In genomic region chr19:14149509-14149994, GRCh38 we compare ENCODE assay signal across 8 cellular contexts.
DNase-seq lines count a peak whose midpoint lies in the region; ATAC-seq lines count a peak whose summit lies in the region.

No MANE protein-coding gene starts in this region.

- DNase-seq in T-helper 1 cell (peak in 4 of 5 donors; percentile 35 to 80 (median 48)), anterior cingulate cortex (lab: John Stamatoyannopoulos, UW) (peak in 51 of 58 donors; percentile 16 to 75 (median 56)), iPS-NIHi11 (ENCODE audit: low spot score) (peak; percentile 45), NOMO-1 treated with dmso at 0.1 percent for 144 hours (lab: John Stamatoyannopoulos, UW; ENCODE audit: unreplicated experiment) (no peak), HK-2 (ENCODE audit: unreplicated experiment) (no peak)
- peak; percentile 21 to 26 for DNase-seq in stimulated activated CD4-positive, alpha-beta T cell treated with anti-CD3 and anti-CD28 coated beads, Interleukin-4, amount 100 ng/mL, for 48 hours (ENCODE audit: low read depth in 2 of 2)

- no peak for ATAC-seq in HG03280 (IDR thresholded peaks at IDR 0.05; ENCODE audit: unreplicated experiment)
- ATAC-seq in HG03521 (IDR thresholded peaks at IDR 0.05; ENCODE audit: unreplicated experiment): no peak

Comparison
In these comparisons a context has a peak if more than half of its experiments do, and no peak if none do; other contexts are left out.
1. DNase-seq: peak in T-helper 1 cell (4 of 5), anterior cingulate cortex (51 of 58), iPS-NIHi11 (single experiment) and stimulated activated CD4-positive, alpha-beta T cell treated with anti-CD3 and anti-CD28 coated beads, Interleukin-4, amount 100 ng/mL, for 48 hours (2 of 2); none in NOMO-1 treated with dmso at 0.1 percent for 144 hours (single experiment) and HK-2 (single experiment).